ENCODE assay signal across 6 cellular contexts in genomic region chr16:31170077-31170476, GRCh38. TPM values are rescaled to one million over a fixed set of nuclear protein-coding genes. Genes with fewer than 3 reads are reported as not detected.
"Had no signal": no experiment of that assay in that cellular context is flagged by ENCODE, and none has a peak within 500 bp of the region (broad histone marks: within the 10 kb centered on the region; RNA-seq: fewer than 3 reads in every experiment).

No MANE protein-coding gene starts in this region.

RNA-seq across cellular contexts. Expression of gene PRSS8, which starts 34.5 kb away (rescaled TPM):
- total RNA-seq: activated CD8-positive, alpha-beta T cell treated with anti-CD3 and anti-CD28 coated beads, Interleukin-2, amount 10 ng/mL, durations not matched to agents 7 days and 5 days; aorta; fibroblast of villous mesenchyme; sciatic nerve had no signal

RNA-seq across cellular contexts. Expression of gene TRIM72, which starts 43.8 kb away (rescaled TPM):
- total RNA-seq: activated CD8-positive, alpha-beta T cell treated with anti-CD3 and anti-CD28 coated beads, Interleukin-2, amount 10 ng/mL, durations not matched to agents 7 days and 5 days; bronchial epithelial cell; fibroblast of villous mesenchyme; subcutaneous adipose tissue had no signal
